ENCODE assay signal across 14 cellular contexts in genomic region chr5:77936365-77936693, GRCh38.
A peak's percentile ranks its signal among the peaks of the same experiment; 100 is the strongest.
DNase-seq lines count a peak whose midpoint lies in the region; ATAC-seq and TF ChIP-seq lines count a peak whose summit lies in the region.
"Had no signal": no experiment of that assay in that cellular context is flagged by ENCODE, and none has a peak within 500 bp of the region (broad histone marks: within the 10 kb centered on the region; RNA-seq: fewer than 3 reads in every experiment).

No MANE protein-coding gene starts in this region.

- ATAC-seq in DND-41 (ENCODE audit: insufficient read depth, low read depth): peak; percentile 66
- ATAC-seq in GM19324 (IDR thresholded peaks at IDR 0.05; ENCODE audit: low FRiP score, unreplicated experiment): peak; percentile 36
- peak; percentile 15 for ATAC-seq in HG02981 (IDR thresholded peaks at IDR 0.05; ENCODE audit: unreplicated experiment)
- no peak for ATAC-seq in mucosa of descending colon
- no peak for ATAC-seq in HG02870 (IDR thresholded peaks at IDR 0.05; ENCODE audit: unreplicated experiment)
- ATAC-seq: heart left ventricle, left colon, right cardiac atrium had no signal

- DNase-seq in DND-41 (no peak), OCI-M1 (lab: John Stamatoyannopoulos, UW) (peak; percentile 68), iPS-NIHi7 (ENCODE audit: extremely low spot score) (no peak), mucosa of descending colon (no peak), Peyer's patch (no peak)
- DNase-seq: activated naive CD8-positive, alpha-beta T cell treated with anti-CD3 and anti-CD28 coated beads, Interleukin-2, amount 10 ng/mL, durations not matched to agents 7 days and 5 days; heart left ventricle; left colon; NCI-H2171; nephron progenitor cell; right cardiac atrium had no signal

- H3K4me1 ChIP-seq in DND-41 (ENCODE audit: insufficient read depth, low read length): peaks cover 29% of the 10 kb centered on the region
- no peaks in the 10 kb centered on the region for H3K4me1 ChIP-seq in mucosa of descending colon (ENCODE audit: low read depth)
- H3K4me1 ChIP-seq in Peyer's patch: no peaks in the 10 kb centered on the region

- no peak overlapping the region for H3K4me3 ChIP-seq in DND-41 (ENCODE audit: low read depth in 1 of 2, low read length in 2 of 2)
- H3K4me3 ChIP-seq in mucosa of descending colon: no peak overlapping the region
- H3K4me3 ChIP-seq in Peyer's patch: no peak overlapping the region
- H3K4me3 ChIP-seq: heart left ventricle had no signal

- H3K27me3 ChIP-seq in DND-41 (ENCODE audit: insufficient read depth, low read length, poor library complexity): no peaks in the 10 kb centered on the region
- no peaks in the 10 kb centered on the region for H3K27me3 ChIP-seq in Peyer's patch

- H3K36me3 ChIP-seq in DND-41 (ENCODE audit: insufficient read depth, low read length): no peaks in the 10 kb centered on the region
- no peaks in the 10 kb centered on the region for H3K36me3 ChIP-seq in mucosa of descending colon (ENCODE audit: low read depth)
- H3K36me3 ChIP-seq in Peyer's patch: no peaks in the 10 kb centered on the region
- H3K36me3 ChIP-seq: heart left ventricle had no signal

- no peaks in the 10 kb centered on the region for H4K20me1 ChIP-seq in DND-41 (ENCODE audit: insufficient read depth, low read length)

- H3K27ac ChIP-seq in DND-41 (ENCODE audit: low read length) (peak overlapping the region; percentile 85), Peyer's patch (no peak overlapping the region)
- H3K27ac ChIP-seq: heart left ventricle had no signal

- TF ChIP-seq POLR2A in Peyer's patch (IDR thresholded peaks at IDR 0.05): no peak

- H3K9ac ChIP-seq in DND-41 (ENCODE audit: low read depth, low read length): peak overlapping the region; percentile 45; the same call in 1 of the 2 replicates

- no peaks in the 10 kb centered on the region for H3K79me2 ChIP-seq in DND-41 (ENCODE audit: insufficient read depth, low read length)

- intact Hi-C loops in mucosa of descending colon (cut with DNase I, micrococcal nuclease): no loop called here

- peak overlapping the region; percentile 68; the same call in 1 of the 2 replicates for H3K4me2 ChIP-seq in DND-41 (ENCODE audit: insufficient read depth, low read length)

- TF ChIP-seq CTCF in DND-41 (IDR thresholded peaks at IDR 0.05; ENCODE audit: borderline replicate concordance, extremely low read depth, low read length, poor library complexity, severe bottlenecking) (no peak), mucosa of descending colon (IDR thresholded peaks at IDR 0.05) (no peak), Peyer's patch (IDR thresholded peaks at IDR 0.05) (no peak)

- H3K9me3 ChIP-seq in DND-41 (ENCODE audit: insufficient read depth, low read length, severe bottlenecking) (no peaks in the 10 kb centered on the region), mucosa of descending colon (no peaks in the 10 kb centered on the region), Peyer's patch (no peaks in the 10 kb centered on the region)

- peak overlapping the region; percentile 55; the same call in 1 of the 2 replicates for H2AFZ ChIP-seq in DND-41 (ENCODE audit: low read depth, low read length)

Comparison
In these comparisons a context has a peak if more than half of its experiments do, and no peak if none do; other contexts are left out.
1. ATAC-seq: peak in DND-41 (single experiment), GM19324 (single experiment) and HG02981 (single experiment); none in mucosa of descending colon (single experiment) and HG02870 (single experiment).